11 cellular contexts compared by ENCODE assay signal in the genomic region with DNA sequence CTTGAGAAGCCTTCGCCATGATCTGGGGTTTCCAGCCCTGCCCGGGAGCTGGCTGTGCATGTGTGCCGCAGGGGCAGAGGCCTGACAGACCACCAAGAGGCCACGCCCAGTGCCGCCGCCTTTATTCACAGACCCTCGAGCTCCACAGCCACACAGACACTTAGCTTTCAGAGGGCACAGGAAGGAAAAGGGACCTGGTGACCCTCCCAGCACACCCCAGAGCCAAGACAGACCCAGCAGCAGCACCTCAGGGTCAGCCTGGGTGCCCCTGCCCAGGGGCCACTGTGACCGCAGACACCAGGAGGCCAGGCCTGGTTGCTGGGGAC. TPM values are rescaled to one million over a fixed set of nuclear protein-coding genes. Genes with fewer than 3 reads are reported as not detected.
DNase-seq lines count a peak whose midpoint lies in the region; TF ChIP-seq lines count a peak whose summit lies in the region.
"Had no signal": no experiment of that assay in that cellular context is flagged by ENCODE, and none has a peak within 500 bp of the region (broad histone marks: within the 10 kb centered on the region; RNA-seq: fewer than 3 reads in every experiment).

No MANE protein-coding gene starts in this region.

- intact Hi-C loops in stomach (cut with DNase I; ENCODE audit: low total_unique reads) = no loop called here

- WGBS in liver = 91% methylated on average over 8 of the region's 8 CpGs
- 64 to 83% (median 74%) methylated on average over 4 to 8 of the region's 8 CpGs for WGBS in stomach, 5 donors

- peaks cover 19% of the 10 kb centered on the region for H3K27me3 ChIP-seq in adipocyte (replicated peaks; ENCODE audit: control insufficient read depth, insufficient read depth, low read length)
- no peaks in the 10 kb centered on the region for H3K27me3 ChIP-seq in liver (ENCODE audit: control insufficient read depth in 4 of 4, insufficient read depth in 4 of 4, low read length in 3 of 4)
- peaks cover 0 to 17% (median 0%) of the 10 kb centered on the region in 3 donors for H3K27me3 ChIP-seq in stomach

- CTCF ChIA-PET in HEK293 (lab: Yijun Ruan, JAX) = interaction anchor here (0.6 to 1.8 kb wide), 15 partner anchors 8 to 563 kb away, joined by 3 to 12 read pairs (median 4); partner anchors contain the start of genes CCDC137, MCRIP1 and PPP1R27

- peak overlapping the region; percentile 20 for H3K9ac ChIP-seq in adipocyte (ENCODE audit: low read length)
- H3K9ac ChIP-seq in liver (ENCODE audit: low read depth in 1 of 2, low read length in 2 of 2) = peak overlapping the region in 1 of 2 donors; percentile 30

- peaks cover 10% of the 10 kb centered on the region for H3K4me1 ChIP-seq in HEK293 (ENCODE audit: control insufficient read depth, insufficient read depth, low read length)
- peaks cover 18% of the 10 kb centered on the region for H3K4me1 ChIP-seq in adipocyte (ENCODE audit: control insufficient read depth, insufficient read depth, low read length)
- peaks cover 8 to 20% (median 15%) of the 10 kb centered on the region in 4 donors for H3K4me1 ChIP-seq in liver (ENCODE audit: control insufficient read depth in 4 of 4, insufficient read depth in 4 of 4, low read length in 3 of 4)
- peaks cover 16 to 31% (median 20%) of the 10 kb centered on the region in 4 donors for H3K4me1 ChIP-seq in stomach

- H3K4me3 ChIP-seq in HEK293 (ENCODE audit: low read depth, low read length) = no peak overlapping the region
- no peak overlapping the region for H3K4me3 ChIP-seq in adipocyte (ENCODE audit: low read length)
- no peak overlapping the region for H3K4me3 ChIP-seq in liver (ENCODE audit: low read depth in 1 of 3, low read length in 3 of 3)
- no peak overlapping the region for H3K4me3 ChIP-seq in stomach

- H3K27ac ChIP-seq in HEK293 (ENCODE audit: extremely low read depth, low read depth, low read length) (peak overlapping the region; percentile 44; the same call in 1 of the 2 replicates), liver (ENCODE audit: low read depth in 1 of 2, low read length in 2 of 2) (peak overlapping the region; percentile 97 to 98), stomach (peak overlapping the region; percentile 76 to 93 (median 87))

- no peak for TF ChIP-seq EP300 in stomach (IDR thresholded peaks at IDR 0.05)

- no peak for TF ChIP-seq RAD21 in liver (IDR thresholded peaks at IDR 0.05)

- POLR2A ChIA-PET in HEK293 (lab: Yijun Ruan, JAX) = interaction anchor here (1.2 to 2.1 kb wide), 5 partner anchors 11 to 119 kb away, joined by 3 to 9 read pairs (median 5); partner anchors contain the start of genes MCRIP1 and MRPL12

- H3K36me3 ChIP-seq in HEK293 (ENCODE audit: control insufficient read depth in 2 of 2, insufficient read depth in 1 of 2, low read length in 2 of 2) = peaks cover 0 to 10% of the 10 kb centered on the region in 2 experiments; a peak in 1 of 3 replicates
- peaks cover 7% of the 10 kb centered on the region for H3K36me3 ChIP-seq in adipocyte (ENCODE audit: control insufficient read depth, insufficient read depth, low read length, severe bottlenecking)
- peaks cover 0 to 5% (median 0%) of the 10 kb centered on the region in 4 donors for H3K36me3 ChIP-seq in liver (ENCODE audit: control insufficient read depth in 4 of 4, insufficient read depth in 3 of 4, low read depth in 1 of 4, low read length in 3 of 4)
- H3K36me3 ChIP-seq in stomach = peaks cover 0 to 28% (median 26%) of the 10 kb centered on the region in 4 donors

- no peak for TF ChIP-seq POLR2A in stomach (IDR thresholded peaks at IDR 0.05)

- H3K9me3 ChIP-seq in HEK293 (ENCODE audit: control insufficient read depth, insufficient read depth, low read depth, low read length) = no peaks in the 10 kb centered on the region
- no peaks in the 10 kb centered on the region for H3K9me3 ChIP-seq in adipocyte (ENCODE audit: control insufficient read depth, low read length)
- no peaks in the 10 kb centered on the region for H3K9me3 ChIP-seq in liver (ENCODE audit: control insufficient read depth in 4 of 4, low read length in 3 of 4)
- H3K9me3 ChIP-seq in stomach = no peaks in the 10 kb centered on the region

- TF ChIP-seq CTCF in HEK293 (tag by site-specific recombination; IDR thresholded peaks at IDR 0.05) (no peak), liver (IDR thresholded peaks at IDR 0.05; ENCODE audit: low read depth, low read length, missing input control) (no peak), stomach (IDR thresholded peaks at IDR 0.05) (no peak)

- DNase-seq in adipocyte (ENCODE audit: low read depth) = no peak
- no peak for DNase-seq in stomach
- no peak for DNase-seq in NOMO-1 treated with DMSO at 0.1 percent for 48 hours (lab: John Stamatoyannopoulos, UW; ENCODE audit: unreplicated experiment)
- DNase-seq in NCI-H2029 (lab: John Stamatoyannopoulos, UW) = no peak
- no peak for DNase-seq in HCEC 1CT
- DNase-seq: activated naive CD8-positive, alpha-beta T cell treated with anti-CD3 and anti-CD28 coated beads, Interleukin-2, amount 10 ng/mL, durations not matched to agents 7 days and 5 days; NCI-H1092 had no signal

TF ChIP-seq in HEK293, 187 proteins besides CTCF, POLR2A, EP300 and RAD21 (continues in another document):
- TF ChIP-seq ZNF146 (tag by site-specific recombination; IDR thresholded peaks at IDR 0.05) (no peak), ZNF549 (tag by site-specific recombination; IDR thresholded peaks at IDR 0.05) (no peak), ZEB2 (tag by site-specific recombination; IDR thresholded peaks at IDR 0.05) (no peak), ZNF10 (tag by site-specific recombination; IDR thresholded peaks at IDR 0.05) (no peak), ZNF138 (tag by site-specific recombination; IDR thresholded peaks at IDR 0.05; ENCODE audit: borderline replicate concordance) (no peak), ZNF140 (tag by site-specific recombination; IDR thresholded peaks at IDR 0.05) (no peak), ZNF404 (tag by site-specific recombination; IDR thresholded peaks at IDR 0.05) (no peak), ELK4 (IDR thresholded peaks at IDR 0.05; ENCODE audit: borderline replicate concordance, low read depth, low read length) (no peak)

TF ChIP-seq in liver, 16 proteins besides CTCF, POLR2A, EP300 and RAD21 (continues in another document):
- no peak for TF ChIP-seq JUND (IDR thresholded peaks at IDR 0.05)
- TF ChIP-seq HNF4G (IDR thresholded peaks at IDR 0.05) = no peak
- TF ChIP-seq FOXA1 (IDR thresholded peaks at IDR 0.05) = no peak
- no peak for TF ChIP-seq SP1 (IDR thresholded peaks at IDR 0.05)
- no peak for TF ChIP-seq RXRA (IDR thresholded peaks at IDR 0.05)
- TF ChIP-seq ATF3 (IDR thresholded peaks at IDR 0.05) = no peak
- TF ChIP-seq GABPA (IDR thresholded peaks at IDR 0.05 in 1 of 2, conservative IDR thresholded peaks at IDR 0.05 in 1 of 2) = no peak
- no peak for TF ChIP-seq TAF1 (conservative IDR thresholded peaks at IDR 0.05)
- TF ChIP-seq, protein P1, sequence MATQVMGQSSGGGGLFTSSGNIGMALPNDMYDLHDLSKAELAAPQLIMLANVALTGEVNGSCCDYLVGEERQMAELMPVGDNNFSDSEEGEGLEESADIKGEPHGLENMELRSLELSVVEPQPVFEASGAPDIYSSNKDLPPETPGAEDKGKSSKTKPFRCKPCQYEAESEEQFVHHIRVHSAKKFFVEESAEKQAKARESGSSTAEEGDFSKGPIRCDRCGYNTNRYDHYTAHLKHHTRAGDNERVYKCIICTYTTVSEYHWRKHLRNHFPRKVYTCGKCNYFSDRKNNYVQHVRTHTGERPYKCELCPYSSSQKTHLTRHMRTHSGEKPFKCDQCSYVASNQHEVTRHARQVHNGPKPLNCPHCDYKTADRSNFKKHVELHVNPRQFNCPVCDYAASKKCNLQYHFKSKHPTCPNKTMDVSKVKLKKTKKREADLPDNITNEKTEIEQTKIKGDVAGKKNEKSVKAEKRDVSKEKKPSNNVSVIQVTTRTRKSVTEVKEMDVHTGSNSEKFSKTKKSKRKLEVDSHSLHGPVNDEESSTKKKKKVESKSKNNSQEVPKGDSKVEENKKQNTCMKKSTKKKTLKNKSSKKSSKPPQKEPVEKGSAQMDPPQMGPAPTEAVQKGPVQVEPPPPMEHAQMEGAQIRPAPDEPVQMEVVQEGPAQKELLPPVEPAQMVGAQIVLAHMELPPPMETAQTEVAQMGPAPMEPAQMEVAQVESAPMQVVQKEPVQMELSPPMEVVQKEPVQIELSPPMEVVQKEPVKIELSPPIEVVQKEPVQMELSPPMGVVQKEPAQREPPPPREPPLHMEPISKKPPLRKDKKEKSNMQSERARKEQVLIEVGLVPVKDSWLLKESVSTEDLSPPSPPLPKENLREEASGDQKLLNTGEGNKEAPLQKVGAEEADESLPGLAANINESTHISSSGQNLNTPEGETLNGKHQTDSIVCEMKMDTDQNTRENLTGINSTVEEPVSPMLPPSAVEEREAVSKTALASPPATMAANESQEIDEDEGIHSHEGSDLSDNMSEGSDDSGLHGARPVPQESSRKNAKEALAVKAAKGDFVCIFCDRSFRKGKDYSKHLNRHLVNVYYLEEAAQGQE (IDR thresholded peaks at IDR 0.05) = no peak
- no peak for TF ChIP-seq NR2F2 (IDR thresholded peaks at IDR 0.05)
- TF ChIP-seq HNF4A (conservative IDR thresholded peaks at IDR 0.05) = no peak
- no peak for TF ChIP-seq FOXA2 (IDR thresholded peaks at IDR 0.05)
- TF ChIP-seq, protein P2, sequence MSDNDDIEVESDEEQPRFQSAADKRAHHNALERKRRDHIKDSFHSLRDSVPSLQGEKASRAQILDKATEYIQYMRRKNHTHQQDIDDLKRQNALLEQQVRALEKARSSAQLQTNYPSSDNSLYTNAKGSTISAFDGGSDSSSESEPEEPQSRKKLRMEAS (IDR thresholded peaks at IDR 0.05) = no peak

RNA-seq across cellular contexts. Expression of gene MCRIP1, which starts 10.8 kb away (rescaled TPM):
- 10 to 100 TPM; 16.6 to 42.0 TPM for total RNA-seq in liver
- polyA plus RNA-seq in liver = 10 to 100 TPM; 24.2 to 28.2 TPM
- total RNA-seq in stomach = 100 to 1,000 TPM in 1 of 5 donors, 10 to 100 TPM in 4; 23.7 to 150 (median 51.0) TPM
- polyA plus RNA-seq in stomach = 100 to 1,000 TPM; 104 to 144 (median 114) TPM

RNA-seq across cellular contexts. Expression of gene PPP1R27, which starts 12.6 kb away (rescaled TPM):
- not detected for total RNA-seq in liver
- polyA plus RNA-seq in liver = under 1 TPM; 0.31 to 0.35 TPM
- total RNA-seq in stomach = not detected
- polyA plus RNA-seq in stomach = 1 to 10 TPM in 1 of 3 donors, under 1 TPM in 1, not detected in 1; 0.58 to 2.0 TPM
- total RNA-seq: activated naive CD8-positive, alpha-beta T cell treated with anti-CD3 and anti-CD28 coated beads, Interleukin-2, amount 10 ng/mL, durations not matched to agents 7 days and 5 days; CD4-positive, CD25-positive, alpha-beta regulatory T cell; occipital lobe had no signal
- polyA plus RNA-seq: CD4-positive, CD25-positive, alpha-beta regulatory T cell had no signal

RNA-seq across cellular contexts. Expression of gene GCGR, which starts 18.3 kb away (rescaled TPM):
- total RNA-seq in liver (10 to 100 TPM; 20.7 to 72.0 TPM), stomach (under 1 TPM in 1 of 5 donors, not detected in 4; 0.55 TPM)
- polyA plus RNA-seq in liver (10 to 100 TPM; 42.0 to 55.8 TPM), stomach (under 1 TPM in 1 of 3 donors, not detected in 2; 0.38 TPM)
- total RNA-seq: activated naive CD8-positive, alpha-beta T cell treated with anti-CD3 and anti-CD28 coated beads, Interleukin-2, amount 10 ng/mL, durations not matched to agents 7 days and 5 days; CD4-positive, CD25-positive, alpha-beta regulatory T cell; occipital lobe had no signal
- polyA plus RNA-seq: CD4-positive, CD25-positive, alpha-beta regulatory T cell had no signal

RNA-seq across cellular contexts. Expression of gene P4HB, which starts 38.1 kb away (rescaled TPM):
- total RNA-seq in liver (1,000 to 10,000 TPM; 1,086 to 3,361 TPM), stomach (1,000 to 10,000 TPM in 2 of 5 donors, 100 to 1,000 TPM in 3; 401 to 1,308 (median 815) TPM)
- polyA plus RNA-seq in liver (1,000 to 10,000 TPM in 1 of 2 donors, 100 to 1,000 TPM in 1; 1,000 to 2,066 TPM), stomach (100 to 1,000 TPM; 426 to 709 (median 528) TPM)

RNA-seq across cellular contexts. Expression of gene ARHGDIA, which starts 48.9 kb away (rescaled TPM):
- total RNA-seq in liver (10 to 100 TPM; 35.5 to 47.3 TPM), stomach (100 to 1,000 TPM in 3 of 5 donors, 10 to 100 TPM in 2; 57.1 to 435 (median 117) TPM)
- polyA plus RNA-seq in liver (100 to 1,000 TPM; 103 to 142 TPM), stomach (100 to 1,000 TPM; 154 to 240 (median 212) TPM)

Comparison
In these comparisons a context has a peak if more than half of its experiments do, and no peak if none do; other contexts are left out.
1. H3K27ac ChIP-seq: peak in every context shown above with its lines; median percentile 98 in liver; 87 in stomach; 44 in HEK293.
2. RNA of gene GCGR, which starts 18.3 kb away (total RNA-seq): 20.7 to 72.0 TPM in liver; 0.55 TPM in stomach; every median in the first group is over 10 times any median in the second.